ENCODE assay signal across 16 cellular contexts in the genomic region with DNA sequence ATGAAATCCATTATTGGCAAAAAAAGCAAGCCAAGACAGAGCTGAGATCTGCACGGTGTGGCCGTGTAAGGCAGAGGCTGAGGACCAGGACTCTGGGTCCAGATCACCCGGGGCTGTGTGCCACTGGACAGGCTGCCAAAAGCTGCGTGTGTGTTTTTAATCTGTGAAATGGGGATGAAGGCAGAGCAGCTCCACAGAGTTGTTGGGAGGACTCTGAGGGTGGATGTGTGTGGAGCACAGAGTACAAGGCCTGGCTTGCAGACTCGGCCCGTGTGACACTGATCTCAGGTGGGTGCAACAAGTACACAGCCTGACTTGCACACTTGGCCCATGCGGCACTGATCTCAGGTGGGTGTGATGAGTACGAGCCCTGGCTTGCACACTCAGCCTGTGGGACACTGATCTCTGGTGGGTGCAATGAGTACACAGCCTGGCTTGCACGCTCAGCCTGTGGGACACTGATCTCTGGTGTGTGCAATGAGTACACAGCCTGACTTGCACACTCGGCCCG.
DNase-seq lines count a peak whose midpoint lies in the region; ATAC-seq and TF ChIP-seq lines count a peak whose summit lies in the region.
"Had no signal": no experiment of that assay in that cellular context is flagged by ENCODE, and none has a peak within 500 bp of the region (broad histone marks: within the 10 kb centered on the region; RNA-seq: fewer than 3 reads in every experiment).

No MANE protein-coding gene starts in this region.

- peak overlapping the region; percentile 33 for H3K18ac ChIP-seq in neuronal stem cell (ENCODE audit: low read length)

- peak overlapping the region; percentile 66 for H3K23ac ChIP-seq in neuronal stem cell (ENCODE audit: low read depth, low read length, poor library complexity)

- H3K36me3 Mint-ChIP-seq in activated naive CD8-positive, alpha-beta T cell treated with anti-CD3 and anti-CD28 coated beads, Interleukin-2, amount 10 ng/mL, durations not matched to agents 7 days and 5 days, result no peaks in the 10 kb centered on the region
- no peaks in the 10 kb centered on the region for H3K36me3 Mint-ChIP-seq in activated naive CD8-positive, alpha-beta T cell treated with anti-CD3 and anti-CD28 coated beads for 36 hours
- H3K36me3 Mint-ChIP-seq in natural killer cell treated with Interleukin-12 subunit alpha and Interleukin-12 subunit beta and Interleukin-15 and Interleukin-18, amount 100 ng/mL, for 72 hours, result no peaks in the 10 kb centered on the region
- H3K36me3 Mint-ChIP-seq in natural killer cell, result no peaks in the 10 kb centered on the region
- H3K36me3 Mint-ChIP-seq: CD4-positive, alpha-beta memory T cell had no signal

- no peaks in the 10 kb centered on the region for H3K79me2 ChIP-seq in PC-9 (ENCODE audit: low read depth)

- intact Hi-C loops in natural killer cell (cut with micrococcal nuclease), result no loop called here
- intact Hi-C loops in PC-9 (cut with micrococcal nuclease; ENCODE audit: unreplicated experiment), result no loop called here

- CTCF ChIA-PET in PC-9 (lab: Charles Lee), result interaction anchor here (0.7 kb wide), 1 partner anchor 17 kb away, joined by 3 read pairs; no protein-coding TSS in a partner anchor

- no peaks in the 10 kb centered on the region for H4K20me1 ChIP-seq in PC-9 (ENCODE audit: insufficient read depth)

- peaks cover 0 to 2% (median 0%) of the 10 kb centered on the region in 3 experiments for H3K27me3 ChIP-seq in neuronal stem cell (ENCODE audit: control insufficient read depth in 3 of 3, insufficient read depth in 3 of 3, low read depth in 1 of 3, low read length in 3 of 3)
- peaks cover 96% of the 10 kb centered on the region for H3K27me3 ChIP-seq in PC-9 (ENCODE audit: insufficient read depth, low read depth)

- no peaks in the 10 kb centered on the region for H3K9me2 ChIP-seq in PC-9 (ENCODE audit: insufficient read depth)

- TF ChIP-seq CTCF in natural killer cell (IDR thresholded peaks at IDR 0.05), result no peak
- no peak for TF ChIP-seq CTCF in PC-9 (conservative IDR thresholded peaks at IDR 0.05)

- no peak overlapping the region for H3K4me2 ChIP-seq in neuronal stem cell (ENCODE audit: insufficient read depth, low read length, poor library complexity, severe bottlenecking)
- H3K4me2 ChIP-seq in PC-9, result no peak overlapping the region

- H3K4me3 ChIP-seq in neuronal stem cell (ENCODE audit: low read length in 2 of 2) (no peak overlapping the region), PC-9 (no peak overlapping the region)

- no peak overlapping the region for H2BK120ac ChIP-seq in neuronal stem cell (ENCODE audit: low read depth, low read length)

- H3K9me3 ChIP-seq in neuronal stem cell (replicated peaks in 1 of 2; ENCODE audit: control insufficient read depth in 2 of 2, insufficient read depth in 1 of 2, low read depth in 1 of 2, low read length in 2 of 2) (no peaks in the 10 kb centered on the region), PC-9 (ENCODE audit: insufficient read depth, low read depth) (no peaks in the 10 kb centered on the region)

- no peak overlapping the region for H3K4me3 Mint-ChIP-seq in activated naive CD8-positive, alpha-beta T cell treated with anti-CD3 and anti-CD28 coated beads, Interleukin-2, amount 10 ng/mL, durations not matched to agents 7 days and 5 days
- no peak overlapping the region for H3K4me3 Mint-ChIP-seq in activated naive CD8-positive, alpha-beta T cell treated with anti-CD3 and anti-CD28 coated beads for 36 hours
- no peak overlapping the region for H3K4me3 Mint-ChIP-seq in natural killer cell treated with Interleukin-12 subunit alpha and Interleukin-12 subunit beta and Interleukin-15 and Interleukin-18, amount 100 ng/mL, for 72 hours
- H3K4me3 Mint-ChIP-seq in natural killer cell, result no peak overlapping the region
- H3K4me3 Mint-ChIP-seq: CD4-positive, alpha-beta memory T cell; HFFc6 had no signal

- H2AK5ac ChIP-seq in neuronal stem cell (ENCODE audit: low read depth, low read length), result no peak overlapping the region

- H2BK15ac ChIP-seq in neuronal stem cell (ENCODE audit: low read length), result no peak overlapping the region

- H2AFZ ChIP-seq in neuronal stem cell (ENCODE audit: low read length), result no peak overlapping the region
- no peak overlapping the region for H2AFZ ChIP-seq in PC-9

- H3K4me1 Mint-ChIP-seq in activated naive CD8-positive, alpha-beta T cell treated with anti-CD3 and anti-CD28 coated beads, Interleukin-2, amount 10 ng/mL, durations not matched to agents 7 days and 5 days, result peaks cover 7% of the 10 kb centered on the region
- peaks cover 20% of the 10 kb centered on the region for H3K4me1 Mint-ChIP-seq in activated naive CD8-positive, alpha-beta T cell treated with anti-CD3 and anti-CD28 coated beads for 36 hours
- H3K4me1 Mint-ChIP-seq in natural killer cell treated with Interleukin-12 subunit alpha and Interleukin-12 subunit beta and Interleukin-15 and Interleukin-18, amount 100 ng/mL, for 72 hours (ENCODE audit: low read depth in 2 of 2), result no peaks in the 10 kb centered on the region
- peaks cover 0 to 6% of the 10 kb centered on the region in 2 donors for H3K4me1 Mint-ChIP-seq in natural killer cell

- no peak overlapping the region for H4K91ac ChIP-seq in neuronal stem cell (ENCODE audit: low read depth, low read length, poor library complexity)

- H3K79me1 ChIP-seq in neuronal stem cell (ENCODE audit: low read depth, low read length), result peaks cover 36% of the 10 kb centered on the region

- H3K27ac ChIP-seq in neuronal stem cell (replicated peaks; ENCODE audit: low read length) (no peak overlapping the region), PC-9 (no peak overlapping the region)
- H3K27ac ChIP-seq: 22Rv1 had no signal

- H3F3A ChIP-seq in PC-9 (ENCODE audit: insufficient read depth, low read depth), result no peaks in the 10 kb centered on the region

- H4K8ac ChIP-seq in neuronal stem cell (ENCODE audit: low read depth, low read length), result no peak overlapping the region

- peak overlapping the region; percentile 23 for H3K14ac ChIP-seq in neuronal stem cell (ENCODE audit: low read length)

- H3K9ac ChIP-seq in neuronal stem cell (ENCODE audit: low read depth, low read length, poor library complexity), result no peak overlapping the region

- ATAC-seq in activated naive CD8-positive, alpha-beta T cell treated with anti-CD3 and anti-CD28 coated beads, Interleukin-2, amount 10 ng/mL, durations not matched to agents 7 days and 5 days (ENCODE audit: low read depth), result no peak
- no peak for ATAC-seq in natural killer cell treated with Interleukin-12 subunit alpha and Interleukin-12 subunit beta and Interleukin-15 and Interleukin-18, amount 100 ng/mL, for 72 hours
- ATAC-seq in natural killer cell (no peak), GM19395 (IDR thresholded peaks at IDR 0.05; ENCODE audit: unreplicated experiment) (no peak)

- DNase-seq in activated naive CD8-positive, alpha-beta T cell treated with anti-CD3 and anti-CD28 coated beads, Interleukin-2, amount 10 ng/mL, durations not matched to agents 7 days and 5 days, result peak; percentile 4
- no peak for DNase-seq in activated naive CD8-positive, alpha-beta T cell treated with anti-CD3 and anti-CD28 coated beads for 36 hours
- peak; percentile 16 for DNase-seq in natural killer cell treated with Interleukin-12 subunit alpha and Interleukin-12 subunit beta and Interleukin-15 and Interleukin-18, amount 100 ng/mL, for 72 hours (ENCODE audit: low spot score)
- no peak for DNase-seq in natural killer cell
- DNase-seq in neuronal stem cell (ENCODE audit: low spot score), result no peak
- DNase-seq in PC-9, result no peak
- DNase-seq in DMS79 (lab: John Stamatoyannopoulos, UW), result no peak
- DNase-seq: AML-193; C1 segment of cervical spinal cord; CD4-positive, alpha-beta memory T cell; DMS79 treated with DMSO at 0.1 percent for 48 hours; GDM1; HCEC 1CT; HFFc6 had no signal

- H2BK5ac ChIP-seq in neuronal stem cell (ENCODE audit: low read length), result no peak overlapping the region

- BruUV-seq in PC-9 (replicated peaks; lab: Mats Ljungman, UMichigan), result no TSS peak

- H3K9me3 Mint-ChIP-seq in activated naive CD8-positive, alpha-beta T cell treated with anti-CD3 and anti-CD28 coated beads, Interleukin-2, amount 10 ng/mL, durations not matched to agents 7 days and 5 days, result no peaks in the 10 kb centered on the region
- no peaks in the 10 kb centered on the region for H3K9me3 Mint-ChIP-seq in activated naive CD8-positive, alpha-beta T cell treated with anti-CD3 and anti-CD28 coated beads for 36 hours
- H3K9me3 Mint-ChIP-seq in natural killer cell treated with Interleukin-12 subunit alpha and Interleukin-12 subunit beta and Interleukin-15 and Interleukin-18, amount 100 ng/mL, for 72 hours, result no peaks in the 10 kb centered on the region
- H3K9me3 Mint-ChIP-seq in natural killer cell, result no peaks in the 10 kb centered on the region

- no peak overlapping the region for H2BK12ac ChIP-seq in neuronal stem cell (ENCODE audit: low read length)

- WGBS in neuronal stem cell (ENCODE audit: extremely low coverage in 2 of 2, insufficient read length in 2 of 2, insufficient replicate concordance in 1 of 2), 2 donors, result no CpG with 5 or more reads among the region's 11 CpGs

- H3K36me3 ChIP-seq in neuronal stem cell (replicated peaks in 1 of 2; ENCODE audit: control insufficient read depth in 2 of 2, insufficient read depth in 2 of 2, low read length in 2 of 2) (peaks cover 21 to 97% of the 10 kb centered on the region in 2 donors), PC-9 (ENCODE audit: low read depth) (no peaks in the 10 kb centered on the region)

- H3K27ac Mint-ChIP-seq in activated naive CD8-positive, alpha-beta T cell treated with anti-CD3 and anti-CD28 coated beads, Interleukin-2, amount 10 ng/mL, durations not matched to agents 7 days and 5 days, result no peak overlapping the region
- no peak overlapping the region for H3K27ac Mint-ChIP-seq in activated naive CD8-positive, alpha-beta T cell treated with anti-CD3 and anti-CD28 coated beads for 36 hours
- no peak overlapping the region for H3K27ac Mint-ChIP-seq in natural killer cell treated with Interleukin-12 subunit alpha and Interleukin-12 subunit beta and Interleukin-15 and Interleukin-18, amount 100 ng/mL, for 72 hours
- H3K27ac Mint-ChIP-seq in natural killer cell, result no peak overlapping the region
- H3K27ac Mint-ChIP-seq: CD4-positive, alpha-beta memory T cell; HFFc6 had no signal

- POLR2A ChIA-PET in activated naive CD8-positive, alpha-beta T cell treated with anti-CD3 and anti-CD28 coated beads, Interleukin-2, amount 10 ng/mL, durations not matched to agents 7 days and 5 days (lab: Charles Lee), result no interaction called here
- POLR2A ChIA-PET in PC-9 (lab: Charles Lee; ENCODE audit: unreplicated experiment), result no interaction called here

- H3K4ac ChIP-seq in neuronal stem cell (ENCODE audit: low read length), result no peak overlapping the region

- H3K27me3 Mint-ChIP-seq in activated naive CD8-positive, alpha-beta T cell treated with anti-CD3 and anti-CD28 coated beads, Interleukin-2, amount 10 ng/mL, durations not matched to agents 7 days and 5 days, result peaks cover 32% of the 10 kb centered on the region
- H3K27me3 Mint-ChIP-seq in activated naive CD8-positive, alpha-beta T cell treated with anti-CD3 and anti-CD28 coated beads for 36 hours, result peaks cover 27% of the 10 kb centered on the region
- peaks cover 0 to 10% of the 10 kb centered on the region in 2 donors for H3K27me3 Mint-ChIP-seq in natural killer cell treated with Interleukin-12 subunit alpha and Interleukin-12 subunit beta and Interleukin-15 and Interleukin-18, amount 100 ng/mL, for 72 hours
- peaks cover 0 to 3% of the 10 kb centered on the region in 2 donors for H3K27me3 Mint-ChIP-seq in natural killer cell (ENCODE audit: low read depth in 2 of 2)

- H3K4me1 ChIP-seq in neuronal stem cell (ENCODE audit: control insufficient read depth in 2 of 2, insufficient read depth in 1 of 2, low read depth in 1 of 2, low read length in 2 of 2), result peaks cover 18 to 33% of the 10 kb centered on the region in 2 donors
- H3K4me1 ChIP-seq in PC-9 (replicated peaks; ENCODE audit: insufficient read depth), result no peaks in the 10 kb centered on the region

Comparison
In these comparisons a context has a peak if more than half of its experiments do, and no peak if none do; other contexts are left out.
1. DNase-seq: peak in activated naive CD8-positive, alpha-beta T cell treated with anti-CD3 and anti-CD28 coated beads, Interleukin-2, amount 10 ng/mL, durations not matched to agents 7 days and 5 days (single experiment) and natural killer cell treated with Interleukin-12 subunit alpha and Interleukin-12 subunit beta and Interleukin-15 and Interleukin-18, amount 100 ng/mL, for 72 hours (single experiment); none in activated naive CD8-positive, alpha-beta T cell treated with anti-CD3 and anti-CD28 coated beads for 36 hours (single experiment), natural killer cell (single experiment), neuronal stem cell (single experiment), PC-9 (0 of 2) and DMS79 (single experiment).